In the genomic region with DNA sequence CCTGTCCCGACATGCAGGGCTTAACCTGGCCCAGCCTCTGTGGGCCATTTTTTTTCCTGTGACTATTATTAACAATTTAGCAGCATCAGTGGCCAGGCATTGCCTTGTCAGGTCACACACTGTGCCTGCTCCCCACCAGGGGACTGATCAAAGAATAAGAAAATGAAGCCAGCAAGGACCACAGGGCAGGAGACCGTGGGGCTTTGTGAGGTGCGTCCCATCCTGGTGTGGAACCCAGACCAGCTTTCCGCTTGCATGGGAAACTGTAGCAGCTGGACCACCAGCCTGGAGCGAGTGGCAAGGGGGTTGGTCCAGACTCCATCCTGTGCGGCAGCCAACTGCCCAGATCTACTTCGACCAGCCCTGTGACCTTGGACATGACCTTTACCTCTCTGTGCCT, we compare ENCODE assay signal across 19 cellular contexts.
"Had no signal": no experiment of that assay in that cellular context is flagged by ENCODE, and none has a peak within 500 bp of the region (broad histone marks: within the 10 kb centered on the region; RNA-seq: fewer than 3 reads in every experiment).

No MANE protein-coding gene starts in this region.

- H3K4me3 ChIP-seq: cardiac muscle cell had no signal

- H3K27ac ChIP-seq: brain microvascular endothelial cell, cardiac muscle cell had no signal

- FAIRE-seq: RCC 7860 had no signal

- ATAC-seq: activated CD8-positive, alpha-beta T cell treated with anti-CD3 and anti-CD28 coated beads, Interleukin-2, amount 10 ng/mL, durations not matched to agents 7 days and 5 days; WTC11 had no signal

- DNase-seq: activated CD4-positive, alpha-beta T cell treated with anti-CD3 and anti-CD28 coated beads for 48 hours; activated CD4-positive, alpha-beta T cell treated with anti-CD3 and anti-CD28 coated beads, Interleukin-2, amount 50 U/mL, for 4 hours; activated CD4-positive, CD25-positive, alpha-beta regulatory T cell treated with anti-CD3 and anti-CD28 coated beads, Interleukin-2, amount 50 U/mL, for 72 hours; activated CD8-positive, alpha-beta memory T cell treated with anti-CD3 and anti-CD28 coated beads, Interleukin-2, amount 50 U/mL, for 48 hours; activated CD8-positive, alpha-beta T cell treated with anti-CD3 and anti-CD28 coated beads, Interleukin-2, amount 10 ng/mL, durations not matched to agents 7 days and 5 days; activated gamma-delta T cell; activated naive CD4-positive, alpha-beta T cell treated with anti-CD3 and anti-CD28 coated beads for 36 hours; activated T-cell treated with anti-CD3 and anti-CD28 coated beads, Interleukin-2, amount 50 U/mL, for 1 hour; brain microvascular endothelial cell; Karpas-422; NCI-H1105 treated with DMSO at 0.1 percent for 48 hours; NCI-H1436 treated with DMSO at 0.1 percent for 48 hours; NCI-H187; NCI-H2081; NCI-H510A treated with DMSO at 0.1 percent for 48 hours; SHP77 treated with DMSO at 0.1 percent for 48 hours had no signal

- H3K27me3 ChIP-seq: brain microvascular endothelial cell had no signal

- H3K36me3 ChIP-seq: brain microvascular endothelial cell, cardiac muscle cell had no signal
